Comparison of ENCODE assay signal across 8 cellular contexts in the genomic region with DNA sequence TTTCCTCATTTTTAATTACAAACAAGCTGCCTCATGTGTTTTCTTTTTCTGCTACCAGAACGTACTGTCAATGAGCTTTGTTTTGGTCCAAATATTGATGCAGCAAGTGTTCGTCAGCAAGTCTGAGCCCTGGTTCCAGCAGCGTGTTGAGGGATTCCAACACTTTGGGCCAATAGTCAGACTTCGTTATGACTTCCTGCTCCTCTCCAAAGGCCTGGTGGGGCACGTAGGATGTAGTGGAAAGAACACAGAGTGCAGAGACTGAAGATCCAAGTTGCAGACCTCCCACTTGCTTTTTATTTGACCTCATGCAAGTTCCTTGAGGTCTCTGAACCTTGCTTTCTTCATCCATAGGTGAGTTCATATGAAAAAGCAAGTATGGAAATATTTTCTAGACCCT.
"Had no signal": no experiment of that assay in that cellular context is flagged by ENCODE, and none has a peak within 500 bp of the region (broad histone marks: within the 10 kb centered on the region; RNA-seq: fewer than 3 reads in every experiment).

No MANE protein-coding gene starts in this region.

- DNase-seq: GOT3, H7, HFFc6, IMR-90, KG1 had no signal

- H3K9me3 Mint-ChIP-seq: HFFc6 had no signal

- H3K36me3 ChIP-seq: HAP-1 had no signal

- ATAC-seq: HCT116, K562 had no signal

- H3K4me3 Mint-ChIP-seq: HFFc6 had no signal

- H3K4me3 ChIP-seq: HAP-1, K562 had no signal

- H3K4me1 ChIP-seq: HAP-1 had no signal

- H3K9me3 ChIP-seq: HAP-1 had no signal

- H3K27ac Mint-ChIP-seq: HFFc6 had no signal
